In genomic region chr13:31686660-31687430, GRCh38 we compare ENCODE assay signal across 27 cellular contexts. TPM values are rescaled to one million over a fixed set of nuclear protein-coding genes. Genes with fewer than 3 reads are reported as not detected.
"Had no signal": no experiment of that assay in that cellular context is flagged by ENCODE, and none has a peak within 500 bp of the region (broad histone marks: within the 10 kb centered on the region; RNA-seq: fewer than 3 reads in every experiment).

No MANE protein-coding gene starts in this region.

- ATAC-seq: activated T-helper 17 cell treated with anti-CD3 and anti-CD28 coated beads, Interleukin-2, amount 50 U/mL, for 72 hours; left lung; naive thymus-derived CD4-positive, alpha-beta T cell; pancreas; psoas muscle; stimulated activated effector memory CD8-positive, alpha-beta T cell treated with anti-CD3 and anti-CD28 coated beads, Interleukin-12 subunit alpha, Interleukin-12 subunit beta, amount 100 ng/mL, for 72 hours; stimulated activated naive CD8-positive, alpha-beta T cell treated with anti-CD3 and anti-CD28 coated beads, Interleukin-15, amount 100 ng/mL, for 72 hours had no signal

- H2AFZ ChIP-seq: hepatocyte had no signal

- DNase-seq: activated CD4-positive, alpha-beta T cell treated with anti-CD3 and anti-CD28 coated beads, Interleukin-2, amount 10 ng/mL, durations not matched to agents 7 days and 5 days; activated CD4-positive, CD25-positive, alpha-beta regulatory T cell treated with anti-CD3 and anti-CD28 coated beads, Interleukin-2, amount 50 U/mL, for 72 hours; activated CD8-positive, alpha-beta memory T cell treated with anti-CD3 and anti-CD28 coated beads for 24 hours; activated CD8-positive, alpha-beta memory T cell treated with anti-CD3 and anti-CD28 coated beads, Interleukin-2, amount 50 U/mL, for 4 hours; activated T-cell treated with anti-CD3 and anti-CD28 coated beads, Interleukin-2, amount 50 U/mL, for 24 hours; endodermal cell; esophagus squamous epithelium; foreskin melanocyte; immature natural killer cell; left lung; naive thymus-derived CD4-positive, alpha-beta T cell; pancreas; psoas muscle; small intestine; stimulated activated CD4-positive, alpha-beta T cell treated with anti-CD3 and anti-CD28 coated beads, Interleukin-2, amount 100 ng/mL, for 24 hours; stimulated activated naive CD8-positive, alpha-beta T cell treated with anti-CD3 and anti-CD28 coated beads, Interleukin-15, amount 100 ng/mL, for 72 hours; T-helper 1 cell; testis; WERI-Rb-1 had no signal

- H3K9me3 ChIP-seq: esophagus squamous epithelium, left lung, pancreas, psoas muscle, right atrium auricular region, testis, vagina had no signal

- H3K4me2 ChIP-seq: hepatocyte had no signal

- H3K4me1 ChIP-seq: esophagus squamous epithelium, left lung, pancreas, psoas muscle, right atrium auricular region, testis, vagina had no signal

- H3K27me3 ChIP-seq: esophagus squamous epithelium, hepatocyte, left lung, pancreas, right atrium auricular region, testis, vagina had no signal

- H3K4me3 ChIP-seq: esophagus squamous epithelium, hepatocyte, left lung, lung, pancreas, psoas muscle, right atrium auricular region, testis, vagina had no signal

- H3K36me3 ChIP-seq: esophagus squamous epithelium, left lung, pancreas, right atrium auricular region, vagina, WERI-Rb-1 had no signal

- H3K79me2 ChIP-seq: hepatocyte had no signal

- H3K27ac ChIP-seq: esophagus squamous epithelium, hepatocyte, left lung, pancreas, psoas muscle, right atrium auricular region, testis, vagina, WERI-Rb-1 had no signal

RNA-seq across cellular contexts. Expression of gene RXFP2, which starts 52.5 kb away (rescaled TPM):
- total RNA-seq: activated CD4-positive, alpha-beta T cell treated with anti-CD3 and anti-CD28 coated beads, Interleukin-2, amount 10 ng/mL, durations not matched to agents 7 days and 5 days; activated T-helper 17 cell treated with anti-CD3 and anti-CD28 coated beads, Interleukin-2, amount 50 U/mL, for 72 hours; astrocyte; endodermal cell; esophagus squamous epithelium; hepatocyte; kidney epithelial cell; left lung; lung; naive thymus-derived CD4-positive, alpha-beta T cell; pancreas; right atrium auricular region; vagina had no signal
- polyA plus RNA-seq: hepatocyte; immature natural killer cell; lung; naive thymus-derived CD4-positive, alpha-beta T cell; small intestine had no signal
